7 cellular contexts compared by ENCODE assay signal in genomic region chr15:63860161-63860954, GRCh38. TPM values are rescaled to one million over a fixed set of nuclear protein-coding genes. Genes with fewer than 3 reads are reported as not detected.
DNase-seq lines count a peak whose midpoint lies in the region; ATAC-seq, FAIRE-seq and TF ChIP-seq lines count a peak whose summit lies in the region.

No MANE protein-coding gene starts in this region.

- TF ChIP-seq EP300 in HepG2 (IDR thresholded peaks at IDR 0.05; ENCODE audit: low read depth in 2 of 2, low read length in 2 of 2), result no peak
- TF ChIP-seq EP300 in HepG2 (CRISPR knock-in tag; IDR thresholded peaks at IDR 0.05; ENCODE audit: borderline replicate concordance), result no peak

- peak overlapping the region; percentile 88 for H3K27ac Mint-ChIP-seq in activated CD4-positive, alpha-beta memory T cell treated with anti-CD3 and anti-CD28 coated beads for 36 hours
- no peak overlapping the region for H3K27ac Mint-ChIP-seq in type B pancreatic cell

- no peaks in the 10 kb centered on the region for H3K9me3 Mint-ChIP-seq in activated CD4-positive, alpha-beta memory T cell treated with anti-CD3 and anti-CD28 coated beads for 36 hours
- no peaks in the 10 kb centered on the region for H3K9me3 Mint-ChIP-seq in type B pancreatic cell

- no peak overlapping the region for H3K27ac ChIP-seq in HepG2 (ENCODE audit: extremely low read length, insufficient read depth, low read length)

- no peak overlapping the region for H2AFZ ChIP-seq in HepG2 (ENCODE audit: low read length)

- no peaks in the 10 kb centered on the region for H3K79me2 ChIP-seq in HepG2 (ENCODE audit: insufficient read depth, low read length)

- peaks cover 39% of the 10 kb centered on the region for H3K4me1 ChIP-seq in HepG2 (ENCODE audit: insufficient read depth, low read length)

- peak; percentile 68 for DNase-seq in NCI-H2171 (lab: John Stamatoyannopoulos, UW)
- peak; percentile 75 for DNase-seq in activated CD4-positive, alpha-beta memory T cell treated with anti-CD3 and anti-CD28 coated beads for 36 hours
- DNase-seq in left ventricle myocardium superior, result no peak
- peak; percentile 47 for DNase-seq in stimulated activated naive CD8-positive, alpha-beta T cell treated with anti-CD3 and anti-CD28 coated beads, Interleukin-15, Interleukin-2, amounts not matched to agents 100 U/mL and 50 U/mL, for 24 hours
- DNase-seq in HepG2 (ENCODE audit: low spot score), result no peak
- no peak for DNase-seq in midbrain (lab: John Stamatoyannopoulos, UW)
- no peak for DNase-seq in type B pancreatic cell (ENCODE audit: extremely low spot score, unreplicated experiment)

- H3K9ac ChIP-seq in HepG2 (ENCODE audit: insufficient read depth, low read depth, low read length), result no peak overlapping the region

- H3K4me2 ChIP-seq in HepG2 (ENCODE audit: low read depth, low read length), result no peak overlapping the region

- in situ Hi-C loops in HepG2 (cut with HindIII; ENCODE audit: extremely low pct_ligation_motif_present, low pct_unique_long_range_greater_than_20kb), result no loop called here

- H4K20me1 ChIP-seq in HepG2 (ENCODE audit: insufficient read depth, low read length), result no peaks in the 10 kb centered on the region

- ATAC-seq in left ventricle myocardium superior (peak; percentile 32), HepG2 (no peak)
- peak; percentile 50 for ATAC-seq in stimulated activated naive CD8-positive, alpha-beta T cell treated with anti-CD3 and anti-CD28 coated beads, Interleukin-15, Interleukin-2, amounts not matched to agents 100 U/mL and 50 U/mL, for 24 hours

- 19% methylated on average over 2 of the region's 5 CpGs for WGBS in HepG2 (ENCODE audit: low lambda C conversion rate)

- no peaks in the 10 kb centered on the region for H3K9me3 ChIP-seq in HepG2 (ENCODE audit: low read length)

- BruUV-seq in HepG2 (replicated peaks; lab: Mats Ljungman, UMichigan), result no TSS peak

- peaks cover 38% of the 10 kb centered on the region for H3K4me1 Mint-ChIP-seq in activated CD4-positive, alpha-beta memory T cell treated with anti-CD3 and anti-CD28 coated beads for 36 hours (ENCODE audit: low read depth)
- H3K4me1 Mint-ChIP-seq in type B pancreatic cell (ENCODE audit: unreplicated experiment), result peaks cover 22% of the 10 kb centered on the region

- POLR2A ChIA-PET in activated CD4-positive, alpha-beta memory T cell treated with anti-CD3 and anti-CD28 coated beads for 36 hours (lab: Charles Lee), result no interaction called here
- POLR2A ChIA-PET in HepG2 (lab: Yijun Ruan, JAX), result no interaction called here

- peak overlapping the region; percentile 17 for H3K4me3 Mint-ChIP-seq in activated CD4-positive, alpha-beta memory T cell treated with anti-CD3 and anti-CD28 coated beads for 36 hours
- H3K4me3 Mint-ChIP-seq in type B pancreatic cell, result no peak overlapping the region

- no peaks in the 10 kb centered on the region for H3K27me3 ChIP-seq in HepG2 (ENCODE audit: control insufficient read depth in 1 of 2, insufficient read depth in 2 of 2, low read length in 2 of 2)

- H3K36me3 ChIP-seq in HepG2 (replicated peaks in 1 of 2; ENCODE audit: control insufficient read depth in 1 of 2, insufficient read depth in 2 of 2, low read length in 2 of 2), result no peaks in the 10 kb centered on the region

- TF ChIP-seq CTCF in HepG2 (CRISPR knock-in tag; IDR thresholded peaks at IDR 0.05) (no peak), type B pancreatic cell (conservative IDR thresholded peaks at IDR 0.05) (no peak)

- CTCF ChIA-PET in activated CD4-positive, alpha-beta memory T cell treated with anti-CD3 and anti-CD28 coated beads for 36 hours (lab: Charles Lee), result interaction anchor here (0.5 to 1.7 kb wide), 5 partner anchors 9 to 186 kb away, joined by 3 to 7 read pairs (median 3); partner anchors contain the start of gene DAPK2
- CTCF ChIA-PET in HepG2 (lab: Yijun Ruan, JAX; ENCODE audit: low intra/inter-chr PET ratio, low total read pairs), result no interaction called here

- TF ChIP-seq RAD21 in HepG2 (CRISPR knock-in tag; IDR thresholded peaks at IDR 0.05), result no peak

- no peaks in the 10 kb centered on the region for H3K27me3 Mint-ChIP-seq in activated CD4-positive, alpha-beta memory T cell treated with anti-CD3 and anti-CD28 coated beads for 36 hours
- H3K27me3 Mint-ChIP-seq in type B pancreatic cell, result no peaks in the 10 kb centered on the region

- intact Hi-C loops in activated CD4-positive, alpha-beta memory T cell treated with anti-CD3 and anti-CD28 coated beads for 36 hours (cut with micrococcal nuclease), result no loop called here
- intact Hi-C loops in left ventricle myocardium superior (cut with micrococcal nuclease), result no loop called here
- intact Hi-C loops in HepG2 (cut with micrococcal nuclease; ENCODE audit: unreplicated experiment), result no loop called here

- no peak for FAIRE-seq in HepG2 (lab: Jason Lieb, UNC)

- no peak overlapping the region for H3K4me3 ChIP-seq in HepG2 (replicated peaks in 1 of 3; ENCODE audit: insufficient read depth in 1 of 3, low read depth in 2 of 3, low read length in 3 of 3)

- H3K36me3 Mint-ChIP-seq in activated CD4-positive, alpha-beta memory T cell treated with anti-CD3 and anti-CD28 coated beads for 36 hours, result no peaks in the 10 kb centered on the region
- H3K36me3 Mint-ChIP-seq in type B pancreatic cell, result no peaks in the 10 kb centered on the region

- TF ChIP-seq POLR2A in HepG2 (IDR thresholded peaks at IDR 0.05; ENCODE audit: insufficient read depth in 1 of 2, low read depth in 2 of 2, low read length in 2 of 2), result no peak

TF ChIP-seq in HepG2, 621 proteins besides CTCF, POLR2A, EP300 and RAD21 (continues in another document):
- TF ChIP-seq BATF2 (CRISPR knock-in tag; IDR thresholded peaks at IDR 0.05) (no peak), MTA3 (CRISPR knock-in tag; IDR thresholded peaks at IDR 0.05) (no peak), FOSL1 (CRISPR knock-in tag; IDR thresholded peaks at IDR 0.05; ENCODE audit: borderline replicate concordance) (no peak), SP140L (CRISPR knock-in tag; IDR thresholded peaks at IDR 0.05; ENCODE audit: borderline replicate concordance) (no peak), PLRG1 (conservative IDR thresholded peaks at IDR 0.05) (no peak), ZNF800 (CRISPR knock-in tag; IDR thresholded peaks at IDR 0.05) (no peak)

RNA-seq across cellular contexts. Expression of gene HERC1, which starts 26.6 kb away (rescaled TPM):
- total RNA-seq in activated CD4-positive, alpha-beta memory T cell treated with anti-CD3 and anti-CD28 coated beads for 36 hours, result 10 to 100 TPM; 48.6 to 55.7 TPM
- total RNA-seq in left ventricle myocardium superior (71.4 TPM), HepG2 (2016; rRNA removed; fragmentation: Illumina TruSeq; extraction: Trizol) (38.6 and 62.2 TPM in 2 replicates), type B pancreatic cell (ENCODE audit: low replicate concordance) (62.6 and 80.7 TPM in 2 replicates)
- total RNA-seq in HepG2 (2016; cell fraction: cytosol; rRNA removed; fragmentation: Illumina TruSeq; extraction: Trizol; ENCODE audit: low read depth), result 22.0 and 23.8 TPM in 2 replicates
- 41.2 and 56.2 TPM in 2 replicates for total RNA-seq in HepG2 (2016; cell fraction: insoluble cytoplasmic fraction; rRNA removed; fragmentation: Illumina TruSeq; extraction: Trizol)
- 16.5 and 18.5 TPM in 2 replicates for total RNA-seq in HepG2 (2016; cell fraction: membrane; rRNA removed; fragmentation: Illumina TruSeq; extraction: Trizol)
- total RNA-seq in HepG2 (2016; cell fraction: nucleus; rRNA removed; fragmentation: Illumina TruSeq; extraction: Trizol), result 39.5 and 40.7 TPM in 2 replicates
- 12.1 and 20.8 TPM in 2 replicates for polyA plus RNA-seq in HepG2 (2011; rRNA removed)
- 13.7 and 17.3 TPM in 2 replicates for polyA plus RNA-seq in HepG2 (2011; cell fraction: cytosol; rRNA removed)
- 30.6 and 37.2 TPM in 2 replicates for polyA plus RNA-seq in HepG2 (2011; cell fraction: nucleus; rRNA removed)
- polyA plus RNA-seq in HepG2 (2012), result 17.2 and 22.8 TPM in 2 replicates
- polyA plus RNA-seq in HepG2 (2016; cell fraction: cytosol; fragmentation: Illumina TruSeq; extraction: Trizol; ENCODE audit: low read depth), result 0.95 and 1.4 TPM in 2 replicates
- 26.3 and 30.6 TPM in 2 replicates for polyA plus RNA-seq in HepG2 (2016; cell fraction: insoluble cytoplasmic fraction; fragmentation: Illumina TruSeq; extraction: Trizol; ENCODE audit: low read depth)
- polyA plus RNA-seq in HepG2 (2016; cell fraction: membrane; fragmentation: Illumina TruSeq; extraction: Trizol; ENCODE audit: low read depth), result 2.7 and 3.0 TPM in 2 replicates
- 16.0 and 24.1 TPM in 2 replicates for polyA plus RNA-seq in HepG2 (2016; cell fraction: nucleus; fragmentation: Illumina TruSeq; extraction: Trizol; ENCODE audit: insufficient read depth, low read depth)
- polyA minus RNA-seq in HepG2 (2011; rRNA and poly(A)+ RNA removed; ENCODE audit: low replicate concordance), result 51.5 and 96.6 TPM in 2 replicates
- polyA minus RNA-seq in HepG2 (2011; cell fraction: cytosol; rRNA and poly(A)+ RNA removed), result 35.2 and 36.6 TPM in 2 replicates
- 68.0 and 72.2 TPM in 2 replicates for polyA minus RNA-seq in HepG2 (2011; cell fraction: nucleus; rRNA and poly(A)+ RNA removed)

Comparison
In these comparisons a context has a peak if more than half of its experiments do, and no peak if none do; other contexts are left out.
1. DNase-seq: peak in NCI-H2171 (single experiment), activated CD4-positive, alpha-beta memory T cell treated with anti-CD3 and anti-CD28 coated beads for 36 hours (single experiment) and stimulated activated naive CD8-positive, alpha-beta T cell treated with anti-CD3 and anti-CD28 coated beads, Interleukin-15, Interleukin-2, amounts not matched to agents 100 U/mL and 50 U/mL, for 24 hours (single experiment); none in left ventricle myocardium superior (single experiment), HepG2 (single experiment), midbrain (single experiment) and type B pancreatic cell (single experiment).